ENCODE assay signal across 16 cellular contexts in genomic region chrX:45935408-45935807, GRCh38.
DNase-seq lines count a peak whose midpoint lies in the region; ATAC-seq, FAIRE-seq and TF ChIP-seq lines count a peak whose summit lies in the region.
"Had no signal": no experiment of that assay in that cellular context is flagged by ENCODE, and none has a peak within 500 bp of the region (broad histone marks: within the 10 kb centered on the region; RNA-seq: fewer than 3 reads in every experiment).

No MANE protein-coding gene starts in this region.

- peak; percentile 8 for DNase-seq in T-helper 2 cell treated with Interferon-gamma antibody and Interleukin-4, amounts not matched to agents 5 μg/mL and 100 μg/mL, for 36 hours (ENCODE audit: low spot score)
- no peak for DNase-seq in T-helper 2 cell
- no peak for DNase-seq in activated naive CD8-positive, alpha-beta T cell treated with anti-CD3 and anti-CD28 coated beads, Interleukin-2, amount 50 U/mL, for 24 hours
- DNase-seq in activated naive CD8-positive, alpha-beta T cell treated with anti-CD3 and anti-CD28 coated beads for 36 hours = no peak
- no peak for DNase-seq in astrocyte (ENCODE audit: low read depth)
- DNase-seq in 8988T = no peak
- no peak for DNase-seq in left ventricle myocardium superior
- DNase-seq: ACHN; C1 segment of cervical spinal cord; Calu3; CD4-positive, alpha-beta T cell; DMS 273 treated with DMSO at 0.1 percent for 48 hours had no signal

- H3K4me3 Mint-ChIP-seq in T-helper 2 cell treated with Interferon-gamma antibody and Interleukin-4, amounts not matched to agents 5 μg/mL and 100 μg/mL, for 36 hours = no peak overlapping the region
- H3K4me3 Mint-ChIP-seq in activated naive CD8-positive, alpha-beta T cell treated with anti-CD3 and anti-CD28 coated beads, Interleukin-2, amount 50 U/mL, for 24 hours = no peak overlapping the region
- H3K4me3 Mint-ChIP-seq in activated naive CD8-positive, alpha-beta T cell treated with anti-CD3 and anti-CD28 coated beads for 36 hours = no peak overlapping the region
- no peak overlapping the region for H3K4me3 Mint-ChIP-seq in astrocyte (ENCODE audit: unreplicated experiment)
- H3K4me3 Mint-ChIP-seq: B cell; CD4-positive, alpha-beta T cell had no signal

- no peaks in the 10 kb centered on the region for H3K27me3 Mint-ChIP-seq in T-helper 2 cell treated with Interferon-gamma antibody and Interleukin-4, amounts not matched to agents 5 μg/mL and 100 μg/mL, for 36 hours (ENCODE audit: low read depth)
- no peaks in the 10 kb centered on the region for H3K27me3 Mint-ChIP-seq in activated naive CD8-positive, alpha-beta T cell treated with anti-CD3 and anti-CD28 coated beads, Interleukin-2, amount 50 U/mL, for 24 hours
- H3K27me3 Mint-ChIP-seq in activated naive CD8-positive, alpha-beta T cell treated with anti-CD3 and anti-CD28 coated beads for 36 hours = no peaks in the 10 kb centered on the region
- H3K27me3 Mint-ChIP-seq in astrocyte (ENCODE audit: low read depth, unreplicated experiment) = no peaks in the 10 kb centered on the region
- H3K27me3 Mint-ChIP-seq: B cell; CD4-positive, alpha-beta T cell had no signal

- H3K27me3 ChIP-seq in astrocyte (ENCODE audit: insufficient read depth, low read length) = no peaks in the 10 kb centered on the region

- no peak overlapping the region for H3K9ac ChIP-seq in astrocyte (ENCODE audit: low read length)

- peak; percentile 88 for FAIRE-seq in astrocyte (lab: Jason Lieb, UNC)
- FAIRE-seq: H54, HTR-8/SVneo had no signal

- H4K20me1 ChIP-seq in astrocyte (ENCODE audit: insufficient read depth, low read length) = no peaks in the 10 kb centered on the region

- H3K4me3 ChIP-seq in astrocyte (ENCODE audit: insufficient read depth, low read depth, low read length) = no peak overlapping the region

- no peaks in the 10 kb centered on the region for H3K4me1 Mint-ChIP-seq in T-helper 2 cell treated with Interferon-gamma antibody and Interleukin-4, amounts not matched to agents 5 μg/mL and 100 μg/mL, for 36 hours (ENCODE audit: low read depth)
- peaks cover 16% of the 10 kb centered on the region for H3K4me1 Mint-ChIP-seq in activated naive CD8-positive, alpha-beta T cell treated with anti-CD3 and anti-CD28 coated beads, Interleukin-2, amount 50 U/mL, for 24 hours
- peaks cover 2% of the 10 kb centered on the region for H3K4me1 Mint-ChIP-seq in activated naive CD8-positive, alpha-beta T cell treated with anti-CD3 and anti-CD28 coated beads for 36 hours
- no peaks in the 10 kb centered on the region for H3K4me1 Mint-ChIP-seq in astrocyte (ENCODE audit: low read depth, unreplicated experiment)
- H3K4me1 Mint-ChIP-seq: B cell had no signal

- H3K36me3 ChIP-seq in astrocyte (ENCODE audit: insufficient read depth, low read length) = no peaks in the 10 kb centered on the region

- H3K79me2 ChIP-seq in astrocyte (ENCODE audit: insufficient read depth, low read length) = no peaks in the 10 kb centered on the region

- intact Hi-C loops in left ventricle myocardium superior (cut with micrococcal nuclease) = no loop called here

- peaks cover 3% of the 10 kb centered on the region for H3K9me3 Mint-ChIP-seq in T-helper 2 cell treated with Interferon-gamma antibody and Interleukin-4, amounts not matched to agents 5 μg/mL and 100 μg/mL, for 36 hours
- H3K9me3 Mint-ChIP-seq in activated naive CD8-positive, alpha-beta T cell treated with anti-CD3 and anti-CD28 coated beads, Interleukin-2, amount 50 U/mL, for 24 hours = no peaks in the 10 kb centered on the region
- H3K9me3 Mint-ChIP-seq in activated naive CD8-positive, alpha-beta T cell treated with anti-CD3 and anti-CD28 coated beads for 36 hours = peaks cover 1% of the 10 kb centered on the region
- H3K9me3 Mint-ChIP-seq in astrocyte (ENCODE audit: unreplicated experiment) = no peaks in the 10 kb centered on the region
- H3K9me3 Mint-ChIP-seq: CD4-positive, alpha-beta T cell had no signal

- peak; percentile 77 for ATAC-seq in activated naive CD8-positive, alpha-beta T cell treated with anti-CD3 and anti-CD28 coated beads, Interleukin-2, amount 50 U/mL, for 24 hours
- ATAC-seq in left ventricle myocardium superior = no peak
- ATAC-seq: HCT116 had no signal

- no peak overlapping the region for H3K27ac ChIP-seq in astrocyte (ENCODE audit: low read depth, low read length)

- TF ChIP-seq CTCF in astrocyte (IDR thresholded peaks at IDR 0.05; ENCODE audit: insufficient read depth, low read depth, low read length) = no peak

- no peaks in the 10 kb centered on the region for H3K36me3 Mint-ChIP-seq in T-helper 2 cell treated with Interferon-gamma antibody and Interleukin-4, amounts not matched to agents 5 μg/mL and 100 μg/mL, for 36 hours (ENCODE audit: low read depth)
- no peaks in the 10 kb centered on the region for H3K36me3 Mint-ChIP-seq in activated naive CD8-positive, alpha-beta T cell treated with anti-CD3 and anti-CD28 coated beads, Interleukin-2, amount 50 U/mL, for 24 hours (ENCODE audit: low read depth)
- H3K36me3 Mint-ChIP-seq in activated naive CD8-positive, alpha-beta T cell treated with anti-CD3 and anti-CD28 coated beads for 36 hours = no peaks in the 10 kb centered on the region
- no peaks in the 10 kb centered on the region for H3K36me3 Mint-ChIP-seq in astrocyte (ENCODE audit: low read depth, unreplicated experiment)

- H3K4me1 ChIP-seq in astrocyte (ENCODE audit: insufficient read depth, low read length) = no peaks in the 10 kb centered on the region

- no peak overlapping the region for H3K4me2 ChIP-seq in astrocyte (ENCODE audit: low read length)

- H2AFZ ChIP-seq in astrocyte (ENCODE audit: low read depth, low read length) = no peak overlapping the region

- H3K27ac Mint-ChIP-seq in T-helper 2 cell treated with Interferon-gamma antibody and Interleukin-4, amounts not matched to agents 5 μg/mL and 100 μg/mL, for 36 hours = no peak overlapping the region
- no peak overlapping the region for H3K27ac Mint-ChIP-seq in activated naive CD8-positive, alpha-beta T cell treated with anti-CD3 and anti-CD28 coated beads, Interleukin-2, amount 50 U/mL, for 24 hours
- H3K27ac Mint-ChIP-seq in activated naive CD8-positive, alpha-beta T cell treated with anti-CD3 and anti-CD28 coated beads for 36 hours = no peak overlapping the region
- H3K27ac Mint-ChIP-seq in astrocyte (ENCODE audit: unreplicated experiment) = no peak overlapping the region
- H3K27ac Mint-ChIP-seq: B cell; CD4-positive, alpha-beta T cell had no signal

- H3K9me3 ChIP-seq in astrocyte (ENCODE audit: insufficient read depth, low read depth, low read length) = no peaks in the 10 kb centered on the region
